Comparison of ENCODE assay signal across 1 cellular context in the genomic region with DNA sequence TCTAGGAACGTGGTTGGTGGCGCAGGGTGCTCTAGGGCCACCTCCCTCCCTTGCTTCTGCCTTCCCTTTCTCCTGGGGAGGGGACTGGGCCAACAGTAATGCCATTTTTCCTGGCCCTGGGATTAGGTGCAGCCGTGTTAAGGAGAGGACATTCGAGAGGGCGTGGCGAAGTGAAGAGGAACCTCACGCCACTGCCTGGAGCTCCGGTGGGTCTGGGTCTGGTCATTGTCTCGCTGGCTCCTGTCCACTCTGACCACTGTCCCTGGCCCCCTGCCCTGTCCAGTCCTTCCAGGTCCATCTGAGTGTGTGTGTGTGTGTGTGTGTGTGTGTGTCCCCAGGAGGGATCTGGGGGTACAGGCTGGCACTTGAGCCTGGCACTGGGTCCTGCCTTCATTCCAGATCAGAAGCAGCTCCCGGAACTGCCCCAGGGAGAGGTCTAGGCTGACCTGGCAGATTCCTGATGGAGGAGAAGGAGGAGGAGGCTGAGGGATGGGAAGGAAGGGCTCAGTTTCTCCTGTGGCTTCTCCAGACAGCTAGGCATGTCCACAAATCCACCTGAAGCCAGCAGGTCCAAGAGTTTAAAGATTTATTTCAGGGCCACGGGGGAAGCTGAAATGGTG.
TF ChIP-seq lines count a peak whose summit lies in the region.

NDST1 (plus strand) TSS at position 111 of the 620 bp plus-strand sequence. CDS start 13,124 bp downstream, outside the sequence.

TF ChIP-seq in H1, 55 proteins besides CTCF, POLR2A, EP300 and RAD21:
- no peak for TF ChIP-seq TEAD4 (IDR thresholded peaks at IDR 0.05; ENCODE audit: low read depth, low read length)
- TF ChIP-seq TAF7 (optimal IDR thresholded peaks at IDR 0.05; ENCODE audit: borderline replicate concordance, low read depth, low read length): no peak
- no peak for TF ChIP-seq HDAC2 (IDR thresholded peaks at IDR 0.05; ENCODE audit: borderline replicate concordance in 1 of 2, low read depth in 2 of 2, low read length in 2 of 2)
- no peak for TF ChIP-seq JUN (IDR thresholded peaks at IDR 0.05; ENCODE audit: low read depth, low read length)
- no peak for TF ChIP-seq CREB1 (IDR thresholded peaks at IDR 0.05)
- no peak for TF ChIP-seq NRF1 (IDR thresholded peaks at IDR 0.05; ENCODE audit: low read depth, low read length)
- no peak for TF ChIP-seq JUND (IDR thresholded peaks at IDR 0.05; ENCODE audit: low read length)
- TF ChIP-seq BCL11A (IDR thresholded peaks at IDR 0.05; ENCODE audit: low read depth in 2 of 2, low read length in 2 of 2): no peak
